In genomic region chr10:113064039-113064438, GRCh38 we compare ENCODE assay signal across 17 cellular contexts.
"Had no signal": no experiment of that assay in that cellular context is flagged by ENCODE, and none has a peak within 500 bp of the region (broad histone marks: within the 10 kb centered on the region; RNA-seq: fewer than 3 reads in every experiment).

No MANE protein-coding gene starts in this region.

- DNase-seq: activated CD4-positive, alpha-beta T cell treated with anti-CD3 and anti-CD28 coated beads, Interleukin-2, amount 50 U/mL, for 4 hours; activated CD4-positive, CD25-positive, alpha-beta regulatory T cell treated with anti-CD3 and anti-CD28 coated beads, Interleukin-2, amount 50 U/mL, for 72 hours; activated effector memory CD4-positive, alpha-beta T cell treated with Interleukin-2 at 50 U/mL for 16 hours; activated T-cell treated with anti-CD3 and anti-CD28 coated beads, Interleukin-2, amount 50 U/mL, for 1 hour; amniotic stem cell; foreskin melanocyte; heart right ventricle; kidney; left ventricle myocardium superior; midbrain; right lobe of liver; spleen; stimulated activated CD4-positive, alpha-beta T cell treated with anti-CD3 and anti-CD28 coated beads, Interleukin-2, amount 100 ng/mL, for 24 hours; stimulated activated naive B cell treated with anti-CD40 and anti-IgM and Interleukin-4, amounts not matched to agents 10 μg/mL and 1 μg/mL and 100 μg/mL, for 72 hours; substantia nigra; SW 1271 had no signal

- H3K4me3 ChIP-seq: heart right ventricle, right lobe of liver, spleen had no signal

- H3K36me3 ChIP-seq: heart right ventricle, right lobe of liver had no signal

- H3K9me3 ChIP-seq: heart right ventricle, right lobe of liver, spleen had no signal

- H3K27me3 ChIP-seq: heart right ventricle, right lobe of liver, spleen had no signal

- H3K27ac ChIP-seq: right lobe of liver had no signal

- ATAC-seq: activated naive CD4-positive, alpha-beta T cell treated with anti-CD3 and anti-CD28 coated beads, Interleukin-2, amount 50 U/mL, for 72 hours; heart right ventricle; left ventricle myocardium superior; right lobe of liver; stimulated activated naive B cell treated with anti-CD40 and anti-IgM and Interleukin-4, amounts not matched to agents 10 μg/mL and 1 μg/mL and 100 μg/mL, for 72 hours had no signal
